In genomic region chr6:81791756-81792155, GRCh38 we compare ENCODE assay signal across 9 cellular contexts.
"Had no signal": no experiment of that assay in that cellular context is flagged by ENCODE, and none has a peak within 500 bp of the region (broad histone marks: within the 10 kb centered on the region; RNA-seq: fewer than 3 reads in every experiment).

No MANE protein-coding gene starts in this region.

- H3K9me3 ChIP-seq: HAP-1 had no signal

- H3K4me3 Mint-ChIP-seq: HFFc6 had no signal

- ATAC-seq: HCT116, K562 had no signal

- H3K4me1 ChIP-seq: HAP-1 had no signal

- H3K27ac Mint-ChIP-seq: HFFc6 had no signal

- H3K36me3 ChIP-seq: HAP-1 had no signal

- H3K4me3 ChIP-seq: HAP-1, K562 had no signal

- DNase-seq: GOT3, H7, HFFc6, IMR-90, KG1 had no signal

- H3K9me3 Mint-ChIP-seq: HFFc6 had no signal

- FAIRE-seq: HTR-8/SVneo, K562 had no signal
